In the genomic region with DNA sequence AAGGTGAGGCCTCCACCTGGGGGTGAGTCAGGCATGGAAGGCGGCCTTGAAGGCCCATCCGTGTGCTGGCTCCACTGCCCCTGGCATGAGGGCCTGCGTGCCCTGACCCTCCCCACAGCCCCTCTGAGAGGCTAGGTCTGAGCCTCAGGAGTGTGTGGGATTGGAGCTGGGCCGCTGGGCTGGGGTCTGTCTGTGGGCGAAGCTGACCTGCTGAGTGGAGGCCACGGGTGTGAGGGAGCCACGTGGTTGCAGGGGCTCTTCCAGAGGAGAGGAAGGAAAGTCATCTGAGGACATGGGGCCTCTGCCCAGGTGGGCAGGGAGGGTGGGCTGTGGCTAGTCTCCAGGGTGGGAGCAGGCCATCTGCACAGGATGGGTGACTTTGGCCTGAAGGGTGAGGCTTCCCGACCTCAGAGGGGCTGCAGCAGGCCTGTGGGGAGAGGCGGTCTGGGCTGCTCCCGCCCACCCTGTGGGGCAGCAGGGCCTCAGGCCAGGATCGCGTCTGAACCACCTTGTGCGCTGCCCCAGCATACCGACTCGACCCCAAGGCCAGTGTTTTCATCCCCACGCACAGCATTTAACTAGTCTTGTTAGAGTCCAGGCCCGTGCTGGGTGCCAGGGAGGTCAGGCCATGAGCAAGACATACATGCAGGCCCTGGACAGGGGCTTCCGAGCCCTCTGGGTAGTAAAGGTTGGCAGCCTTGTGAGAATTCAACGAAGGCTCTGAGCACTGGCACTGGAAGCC, we compare ENCODE assay signal across 12 cellular contexts. TPM values are rescaled to one million over a fixed set of nuclear protein-coding genes. Genes with fewer than 3 reads are reported as not detected.
DNase-seq lines count a peak whose midpoint lies in the region; ATAC-seq lines count a peak whose summit lies in the region.
"Had no signal": no experiment of that assay in that cellular context is flagged by ENCODE, and none has a peak within 500 bp of the region (broad histone marks: within the 10 kb centered on the region; RNA-seq: fewer than 3 reads in every experiment).

No MANE protein-coding gene starts in this region.

- H3K9me3 Mint-ChIP-seq in activated naive CD8-positive, alpha-beta T cell treated with anti-CD3 and anti-CD28 coated beads for 36 hours, result no peaks in the 10 kb centered on the region
- no peaks in the 10 kb centered on the region for H3K9me3 Mint-ChIP-seq in activated naive CD8-positive, alpha-beta T cell treated with anti-CD3 and anti-CD28 coated beads, Interleukin-2, amount 50 U/mL, for 24 hours
- no peaks in the 10 kb centered on the region for H3K9me3 Mint-ChIP-seq in stimulated activated naive CD8-positive, alpha-beta T cell treated with anti-CD3 and anti-CD28 coated beads, Interleukin-15, amount 100 ng/mL, for 72 hours
- H3K9me3 Mint-ChIP-seq: CD4-positive, CD25-positive, alpha-beta regulatory T cell had no signal

- H3K36me3 Mint-ChIP-seq in activated naive CD8-positive, alpha-beta T cell treated with anti-CD3 and anti-CD28 coated beads for 36 hours, result no peaks in the 10 kb centered on the region
- H3K36me3 Mint-ChIP-seq in activated naive CD8-positive, alpha-beta T cell treated with anti-CD3 and anti-CD28 coated beads, Interleukin-2, amount 50 U/mL, for 24 hours (ENCODE audit: low read depth), result no peaks in the 10 kb centered on the region
- H3K36me3 Mint-ChIP-seq: CD4-positive, CD25-positive, alpha-beta regulatory T cell had no signal

- no peak overlapping the region for H3K4me3 Mint-ChIP-seq in activated naive CD8-positive, alpha-beta T cell treated with anti-CD3 and anti-CD28 coated beads for 36 hours
- no peak overlapping the region for H3K4me3 Mint-ChIP-seq in activated naive CD8-positive, alpha-beta T cell treated with anti-CD3 and anti-CD28 coated beads, Interleukin-2, amount 50 U/mL, for 24 hours
- H3K4me3 Mint-ChIP-seq in stimulated activated naive CD8-positive, alpha-beta T cell treated with anti-CD3 and anti-CD28 coated beads, Interleukin-15, amount 100 ng/mL, for 72 hours, result no peak overlapping the region
- H3K4me3 Mint-ChIP-seq: CD4-positive, CD25-positive, alpha-beta regulatory T cell had no signal

- no peaks in the 10 kb centered on the region for H3K27me3 ChIP-seq in layer of hippocampus (ENCODE audit: control insufficient read depth, insufficient read depth, low read length)

- DNase-seq in activated naive CD8-positive, alpha-beta T cell treated with anti-CD3 and anti-CD28 coated beads for 36 hours, result no peak
- no peak for DNase-seq in activated naive CD8-positive, alpha-beta T cell treated with anti-CD3 and anti-CD28 coated beads, Interleukin-2, amount 50 U/mL, for 24 hours
- DNase-seq in stimulated activated naive CD8-positive, alpha-beta T cell treated with anti-CD3 and anti-CD28 coated beads, Interleukin-15, amount 100 ng/mL, for 72 hours, result no peak
- no peak for DNase-seq in stimulated activated naive CD8-positive, alpha-beta T cell treated with anti-CD3 and anti-CD28 coated beads, Interleukin-15, Interleukin-2, amounts not matched to agents 100 U/mL and 50 U/mL, for 24 hours
- no peak for DNase-seq in SHP77 treated with DMSO at 0.1 percent for 48 hours (lab: John Stamatoyannopoulos, UW)
- DNase-seq: CD4-positive, CD25-positive, alpha-beta regulatory T cell; GM23248 had no signal

- peak overlapping the region; percentile 34 for H3K27ac Mint-ChIP-seq in activated naive CD8-positive, alpha-beta T cell treated with anti-CD3 and anti-CD28 coated beads for 36 hours
- H3K27ac Mint-ChIP-seq in activated naive CD8-positive, alpha-beta T cell treated with anti-CD3 and anti-CD28 coated beads, Interleukin-2, amount 50 U/mL, for 24 hours, result no peak overlapping the region
- H3K27ac Mint-ChIP-seq in stimulated activated naive CD8-positive, alpha-beta T cell treated with anti-CD3 and anti-CD28 coated beads, Interleukin-15, amount 100 ng/mL, for 72 hours, result no peak overlapping the region
- H3K27ac Mint-ChIP-seq: CD4-positive, CD25-positive, alpha-beta regulatory T cell had no signal

- no peaks in the 10 kb centered on the region for H3K4me1 Mint-ChIP-seq in activated naive CD8-positive, alpha-beta T cell treated with anti-CD3 and anti-CD28 coated beads for 36 hours
- no peaks in the 10 kb centered on the region for H3K4me1 Mint-ChIP-seq in activated naive CD8-positive, alpha-beta T cell treated with anti-CD3 and anti-CD28 coated beads, Interleukin-2, amount 50 U/mL, for 24 hours
- H3K4me1 Mint-ChIP-seq in stimulated activated naive CD8-positive, alpha-beta T cell treated with anti-CD3 and anti-CD28 coated beads, Interleukin-15, amount 100 ng/mL, for 72 hours, result no peaks in the 10 kb centered on the region
- H3K4me1 Mint-ChIP-seq: CD4-positive, CD25-positive, alpha-beta regulatory T cell had no signal

- no peaks in the 10 kb centered on the region for H3K27me3 Mint-ChIP-seq in activated naive CD8-positive, alpha-beta T cell treated with anti-CD3 and anti-CD28 coated beads for 36 hours
- H3K27me3 Mint-ChIP-seq in activated naive CD8-positive, alpha-beta T cell treated with anti-CD3 and anti-CD28 coated beads, Interleukin-2, amount 50 U/mL, for 24 hours, result peaks cover 4% of the 10 kb centered on the region
- H3K27me3 Mint-ChIP-seq in stimulated activated naive CD8-positive, alpha-beta T cell treated with anti-CD3 and anti-CD28 coated beads, Interleukin-15, amount 100 ng/mL, for 72 hours, result peaks cover 16% of the 10 kb centered on the region

- H3K27ac ChIP-seq in layer of hippocampus (ENCODE audit: low read depth, low read length), result peak overlapping the region; percentile 53
- H3K27ac ChIP-seq: 22Rv1, GM23248, HL-60 had no signal

- no peak for ATAC-seq in activated naive CD8-positive, alpha-beta T cell treated with anti-CD3 and anti-CD28 coated beads, Interleukin-2, amount 50 U/mL, for 24 hours
- peak; percentile 11 for ATAC-seq in stimulated activated naive CD8-positive, alpha-beta T cell treated with anti-CD3 and anti-CD28 coated beads, Interleukin-15, amount 100 ng/mL, for 72 hours
- no peak for ATAC-seq in stimulated activated naive CD8-positive, alpha-beta T cell treated with anti-CD3 and anti-CD28 coated beads, Interleukin-15, Interleukin-2, amounts not matched to agents 100 U/mL and 50 U/mL, for 24 hours
- ATAC-seq in GM21723 (IDR thresholded peaks at IDR 0.05; ENCODE audit: unreplicated experiment) (no peak), GM21390 (IDR thresholded peaks at IDR 0.05; ENCODE audit: unreplicated experiment) (no peak)

RNA-seq across cellular contexts. Expression of a gene that starts 11.2 kb away (rescaled TPM):
- total RNA-seq in activated naive CD8-positive, alpha-beta T cell treated with anti-CD3 and anti-CD28 coated beads for 36 hours, result 1 to 10 TPM; 2.8 to 3.3 TPM
